20 cellular contexts compared by ENCODE assay signal in genomic region chr1:198959032-198959431, GRCh38.
DNase-seq lines count a peak whose midpoint lies in the region; ATAC-seq, FAIRE-seq and TF ChIP-seq lines count a peak whose summit lies in the region.
"Had no signal": no experiment of that assay in that cellular context is flagged by ENCODE, and none has a peak within 500 bp of the region (broad histone marks: within the 10 kb centered on the region; RNA-seq: fewer than 3 reads in every experiment).

No MANE protein-coding gene starts in this region.

- POLR2A ChIA-PET in activated CD4-positive, alpha-beta memory T cell treated with anti-CD3 and anti-CD28 coated beads for 36 hours (lab: Charles Lee) = no interaction called here
- POLR2A ChIA-PET in activated CD4-positive, alpha-beta memory T cell treated with anti-CD3 and anti-CD28 coated beads, Interleukin-2, amount 10 ng/mL, durations not matched to agents 7 days and 5 days (lab: Charles Lee) = interaction anchor here (1.0 kb wide), 1 partner anchor 83 kb away, joined by 4 read pairs; no protein-coding TSS in a partner anchor

- peaks cover 8% of the 10 kb centered on the region for H3K9me3 Mint-ChIP-seq in activated CD4-positive, alpha-beta memory T cell treated with anti-CD3 and anti-CD28 coated beads for 36 hours
- peaks cover 21% of the 10 kb centered on the region for H3K9me3 Mint-ChIP-seq in activated CD4-positive, alpha-beta memory T cell treated with anti-CD3 and anti-CD28 coated beads, Interleukin-2, amount 10 ng/mL, durations not matched to agents 7 days and 5 days
- H3K9me3 Mint-ChIP-seq in CD4-positive, CD25-positive, alpha-beta regulatory T cell = peaks cover 3 to 11% (median 7%) of the 10 kb centered on the region in 7 donors

- no peaks in the 10 kb centered on the region for H3K36me3 ChIP-seq in CD4-positive, CD25-positive, alpha-beta regulatory T cell (ENCODE audit: control insufficient read depth, insufficient read depth, low read length)
- H3K36me3 ChIP-seq in WERI-Rb-1 (no peaks in the 10 kb centered on the region), lower lobe of right lung (no peaks in the 10 kb centered on the region)
- H3K36me3 ChIP-seq: BLaER1 treated with 17β-estradiol and CSF1 and Interleukin-3, amounts not matched to agents 10 nM and 100 nM had no signal

- no peak overlapping the region for H3K4me3 Mint-ChIP-seq in activated CD4-positive, alpha-beta memory T cell treated with anti-CD3 and anti-CD28 coated beads for 36 hours
- H3K4me3 Mint-ChIP-seq in activated CD4-positive, alpha-beta memory T cell treated with anti-CD3 and anti-CD28 coated beads, Interleukin-2, amount 10 ng/mL, durations not matched to agents 7 days and 5 days = no peak overlapping the region
- H3K4me3 Mint-ChIP-seq in CD4-positive, CD25-positive, alpha-beta regulatory T cell = no peak overlapping the region

- H3K27me3 ChIP-seq in CD4-positive, CD25-positive, alpha-beta regulatory T cell (ENCODE audit: control insufficient read depth, insufficient read depth, low read length) = no peaks in the 10 kb centered on the region
- H3K27me3 ChIP-seq in WERI-Rb-1 (ENCODE audit: insufficient read depth, low read depth, severe bottlenecking) = no peaks in the 10 kb centered on the region
- no peaks in the 10 kb centered on the region for H3K27me3 ChIP-seq in lower lobe of right lung (ENCODE audit: low read depth)
- H3K27me3 ChIP-seq: BLaER1 treated with 17β-estradiol and CSF1 and Interleukin-3, amounts not matched to agents 10 nM and 100 nM had no signal

- no peak for DNase-seq in activated CD4-positive, alpha-beta memory T cell treated with anti-CD3 and anti-CD28 coated beads for 36 hours
- DNase-seq in activated CD4-positive, alpha-beta memory T cell treated with anti-CD3 and anti-CD28 coated beads, Interleukin-2, amount 10 ng/mL, durations not matched to agents 7 days and 5 days = no peak
- DNase-seq in CD4-positive, CD25-positive, alpha-beta regulatory T cell = peak in 1 of 3 donors; percentile 24
- DNase-seq in Jurkat, Clone E6-1 (ENCODE audit: low read depth, low spot score) = peak; percentile 95
- DNase-seq in WERI-Rb-1 (no peak), urothelium cell line (ENCODE audit: low spot score) (no peak), lower lobe of right lung (no peak)
- DNase-seq: COR-L47, DMS153, KG1, NCI-H1048, NCI-H1436 treated with DMSO at 0.1 percent for 48 hours, NCI-H2029 treated with DMSO at 0.1 percent for 48 hours, NCI-H2171 treated with DMSO at 0.1 percent for 48 hours, NCI-H774, PC-3 had no signal

- CTCF ChIA-PET in activated CD4-positive, alpha-beta memory T cell treated with anti-CD3 and anti-CD28 coated beads for 36 hours (lab: Charles Lee) = no interaction called here
- CTCF ChIA-PET in activated CD4-positive, alpha-beta memory T cell treated with anti-CD3 and anti-CD28 coated beads, Interleukin-2, amount 10 ng/mL, durations not matched to agents 7 days and 5 days (lab: Charles Lee) = no interaction called here

- no peaks in the 10 kb centered on the region for H3K27me3 Mint-ChIP-seq in activated CD4-positive, alpha-beta memory T cell treated with anti-CD3 and anti-CD28 coated beads for 36 hours
- no peaks in the 10 kb centered on the region for H3K27me3 Mint-ChIP-seq in activated CD4-positive, alpha-beta memory T cell treated with anti-CD3 and anti-CD28 coated beads, Interleukin-2, amount 10 ng/mL, durations not matched to agents 7 days and 5 days
- peaks cover 4% of the 10 kb centered on the region for H3K27me3 Mint-ChIP-seq in CD4-positive, CD25-positive, alpha-beta regulatory T cell

- intact Hi-C loops in activated CD4-positive, alpha-beta memory T cell treated with anti-CD3 and anti-CD28 coated beads for 36 hours (cut with micrococcal nuclease) = loop anchor here (2.0 kb wide), 1 partner anchor 20 kb away; no protein-coding TSS in a partner anchor
- intact Hi-C loops in lower lobe of right lung (cut with DNase I) = no loop called here

- no peak overlapping the region for H3K4me3 ChIP-seq in CD4-positive, CD25-positive, alpha-beta regulatory T cell (ENCODE audit: low read depth, low read length)
- H3K4me3 ChIP-seq in Jurkat, Clone E6-1 (ENCODE audit: low read length) = no peak overlapping the region; the same call in 1 of the 2 replicates
- H3K4me3 ChIP-seq in WERI-Rb-1 (ENCODE audit: low read depth, low read length) (no peak overlapping the region), lower lobe of right lung (no peak overlapping the region)
- H3K4me3 ChIP-seq: BLaER1 treated with 17β-estradiol and CSF1 and Interleukin-3, amounts not matched to agents 10 nM and 100 nM had no signal

- H3K27ac ChIP-seq in CD4-positive, CD25-positive, alpha-beta regulatory T cell (ENCODE audit: insufficient read depth, low read length, poor library complexity, severe bottlenecking) = no peak overlapping the region
- H3K27ac ChIP-seq in WERI-Rb-1 (peak overlapping the region; percentile 51), lower lobe of right lung (no peak overlapping the region)
- H3K27ac ChIP-seq: BLaER1 treated with 17β-estradiol and CSF1 and Interleukin-3, amounts not matched to agents 10 nM and 100 nM had no signal

- H3K36me3 Mint-ChIP-seq in activated CD4-positive, alpha-beta memory T cell treated with anti-CD3 and anti-CD28 coated beads for 36 hours = peaks cover 3% of the 10 kb centered on the region
- H3K36me3 Mint-ChIP-seq in activated CD4-positive, alpha-beta memory T cell treated with anti-CD3 and anti-CD28 coated beads, Interleukin-2, amount 10 ng/mL, durations not matched to agents 7 days and 5 days (ENCODE audit: low read depth) = peaks cover 15% of the 10 kb centered on the region
- H3K36me3 Mint-ChIP-seq in CD4-positive, CD25-positive, alpha-beta regulatory T cell = no peaks in the 10 kb centered on the region

- no peak for FAIRE-seq in urothelium cell line (lab: Jason Lieb, UNC)
- FAIRE-seq: A204.1, H1 had no signal

- no peak for TF ChIP-seq CTCF in WERI-Rb-1 (IDR thresholded peaks at IDR 0.05; ENCODE audit: low read depth, low read length)
- no peak for TF ChIP-seq CTCF in lower lobe of right lung (IDR thresholded peaks at IDR 0.05)

- H3K4me1 Mint-ChIP-seq in activated CD4-positive, alpha-beta memory T cell treated with anti-CD3 and anti-CD28 coated beads for 36 hours (ENCODE audit: low read depth) = peaks cover 23% of the 10 kb centered on the region
- peaks cover 26% of the 10 kb centered on the region for H3K4me1 Mint-ChIP-seq in activated CD4-positive, alpha-beta memory T cell treated with anti-CD3 and anti-CD28 coated beads, Interleukin-2, amount 10 ng/mL, durations not matched to agents 7 days and 5 days
- peaks cover 12 to 22% (median 22%) of the 10 kb centered on the region in 4 donors for H3K4me1 Mint-ChIP-seq in CD4-positive, CD25-positive, alpha-beta regulatory T cell

- peak in 1 of 2 donors; percentile 37 for ATAC-seq in CD4-positive, CD25-positive, alpha-beta regulatory T cell (ENCODE audit: low read depth in 2 of 2)
- ATAC-seq in lower lobe of right lung = no peak
- no peak for ATAC-seq in HG03045 (IDR thresholded peaks at IDR 0.05; ENCODE audit: unreplicated experiment)
- ATAC-seq: PC-3 had no signal

- peak overlapping the region; percentile 35 for H3K27ac Mint-ChIP-seq in activated CD4-positive, alpha-beta memory T cell treated with anti-CD3 and anti-CD28 coated beads for 36 hours
- no peak overlapping the region for H3K27ac Mint-ChIP-seq in activated CD4-positive, alpha-beta memory T cell treated with anti-CD3 and anti-CD28 coated beads, Interleukin-2, amount 10 ng/mL, durations not matched to agents 7 days and 5 days
- H3K27ac Mint-ChIP-seq in CD4-positive, CD25-positive, alpha-beta regulatory T cell = peak overlapping the region in 2 of 3 donors; percentile 2 to 25

- H3K4me1 ChIP-seq in CD4-positive, CD25-positive, alpha-beta regulatory T cell (ENCODE audit: control insufficient read depth, insufficient read depth, low read length, poor library complexity, severe bottlenecking) = no peaks in the 10 kb centered on the region
- no peaks in the 10 kb centered on the region for H3K4me1 ChIP-seq in lower lobe of right lung
- H3K4me1 ChIP-seq: BLaER1 treated with 17β-estradiol and CSF1 and Interleukin-3, amounts not matched to agents 10 nM and 100 nM had no signal

- H3K9me3 ChIP-seq in CD4-positive, CD25-positive, alpha-beta regulatory T cell (ENCODE audit: control insufficient read depth in 2 of 2, low read length in 2 of 2) = no peaks in the 10 kb centered on the region
- H3K9me3 ChIP-seq in WERI-Rb-1 (ENCODE audit: severe bottlenecking) = peaks cover 11% of the 10 kb centered on the region
- H3K9me3 ChIP-seq in lower lobe of right lung = no peaks in the 10 kb centered on the region
